Comparison of ENCODE assay signal across 8 cellular contexts in the genomic region with DNA sequence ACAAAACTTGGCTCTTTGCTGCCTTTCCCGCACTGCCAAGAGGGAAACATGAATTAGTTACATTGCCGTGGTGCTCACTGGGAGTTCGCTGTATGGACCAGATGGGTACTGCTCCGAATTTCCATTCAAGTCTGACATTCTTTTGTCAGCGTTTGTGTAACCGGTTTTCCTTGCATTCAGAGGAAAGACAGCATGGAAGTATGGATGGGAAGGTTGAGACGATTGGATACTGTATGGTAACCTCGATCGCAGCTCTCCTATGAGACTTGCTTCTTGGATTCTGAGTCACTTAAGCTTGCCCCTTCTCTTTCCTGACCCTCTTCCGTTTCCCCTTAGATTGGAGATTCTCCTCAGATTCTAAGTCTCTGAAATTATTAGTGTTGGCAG. TPM values are rescaled to one million over a fixed set of nuclear protein-coding genes. Genes with fewer than 3 reads are reported as not detected.
DNase-seq lines count a peak whose midpoint lies in the region; ATAC-seq and TF ChIP-seq lines count a peak whose summit lies in the region.

No MANE protein-coding gene starts in this region.

- 19 to 27% methylated on average over 10 of the region's 10 CpGs for WGBS in sigmoid colon, 2 donors

- no peak for TF ChIP-seq EP300 in sigmoid colon (IDR thresholded peaks at IDR 0.05)

- peaks cover 9 to 20% of the 10 kb centered on the region in 2 donors for H3K36me3 Mint-ChIP-seq in activated T-cell treated with anti-CD3 and anti-CD28 coated beads, Interleukin-2, amount 50 U/mL, for 72 hours (ENCODE audit: insufficient read depth in 2 of 2)

- H3K36me3 ChIP-seq in BLaER1 treated with 17β-estradiol and CSF1 and Interleukin-3, amounts not matched to agents 10 nM and 100 nM, result peaks cover 0 to 13% (median 6%) of the 10 kb centered on the region in 11 experiments; a peak in 7 of 22 replicates
- H3K36me3 ChIP-seq in sigmoid colon, result no peaks in the 10 kb centered on the region

- intact Hi-C loops in left cardiac atrium (cut with DNase I) (loop anchor here in 1 of 2 donors (2.0 kb wide), 1 partner anchor 106 kb away; no protein-coding TSS in a partner anchor), sigmoid colon (cut with DNase I) (loop anchor here (2.0 kb wide), 1 partner anchor 106 kb away; no protein-coding TSS in a partner anchor)

- peak overlapping the region; percentile 96 to 98 for H3K4me3 Mint-ChIP-seq in activated T-cell treated with anti-CD3 and anti-CD28 coated beads, Interleukin-2, amount 50 U/mL, for 72 hours

- no peak for DNase-seq in activated T-cell treated with anti-CD3 and anti-CD28 coated beads, Interleukin-2, amount 50 U/mL, for 72 hours
- DNase-seq in left cardiac atrium (no peak), sigmoid colon (no peak), SKM-1 treated with dmso at 0.1 percent for 144 hours (lab: John Stamatoyannopoulos, UW; ENCODE audit: unreplicated experiment) (no peak), islet precursor cell (no peak)

- ATAC-seq in GM19328 (IDR thresholded peaks at IDR 0.05; ENCODE audit: unreplicated experiment) (peak; percentile 4), HG03558 (IDR thresholded peaks at IDR 0.05; ENCODE audit: extremely low read depth, unreplicated experiment) (peak; percentile 5), left cardiac atrium (peak; percentile 21 to 62)
- peak; percentile 47 to 60 for ATAC-seq in activated T-cell treated with anti-CD3 and anti-CD28 coated beads, Interleukin-2, amount 50 U/mL, for 72 hours (replicated peaks in 1 of 2)

- H3K4me1 ChIP-seq in BLaER1 treated with 17β-estradiol and CSF1 and Interleukin-3, amounts not matched to agents 10 nM and 100 nM, result peaks cover 7 to 18% (median 13%) of the 10 kb centered on the region in 10 experiments; a peak in 16 of 20 replicates
- H3K4me1 ChIP-seq in sigmoid colon, result peaks cover 0 to 21% (median 15%) of the 10 kb centered on the region in 4 donors

- H3K9me3 Mint-ChIP-seq in activated T-cell treated with anti-CD3 and anti-CD28 coated beads, Interleukin-2, amount 50 U/mL, for 72 hours, result peaks cover 4 to 5% of the 10 kb centered on the region in 2 donors

- H3K27ac Mint-ChIP-seq in activated T-cell treated with anti-CD3 and anti-CD28 coated beads, Interleukin-2, amount 50 U/mL, for 72 hours, result peak overlapping the region; percentile 91

- no peaks in the 10 kb centered on the region for H4K20me1 ChIP-seq in BLaER1 treated with 17β-estradiol and CSF1 and Interleukin-3, amounts not matched to agents 10 nM and 100 nM

- no peak for TF ChIP-seq POLR2A in sigmoid colon (IDR thresholded peaks at IDR 0.05)

- peaks cover 0 to 19% (median 11%) of the 10 kb centered on the region in 11 experiments; a peak in 12 of 22 replicates for H3K27me3 ChIP-seq in BLaER1 treated with 17β-estradiol and CSF1 and Interleukin-3, amounts not matched to agents 10 nM and 100 nM
- no peaks in the 10 kb centered on the region for H3K27me3 ChIP-seq in sigmoid colon

- H3K27ac ChIP-seq in BLaER1 treated with 17β-estradiol and CSF1 and Interleukin-3, amounts not matched to agents 10 nM and 100 nM, result peak overlapping the region; percentile 62 to 82 (median 78); a peak in 21 of 22 replicates
- peak overlapping the region; percentile 87 to 89 (median 88) for H3K27ac ChIP-seq in sigmoid colon

- peak overlapping the region; percentile 63 to 80 (median 72) for H3K4me2 ChIP-seq in BLaER1 treated with 17β-estradiol and CSF1 and Interleukin-3, amounts not matched to agents 10 nM and 100 nM

- H3K4me1 Mint-ChIP-seq in activated T-cell treated with anti-CD3 and anti-CD28 coated beads, Interleukin-2, amount 50 U/mL, for 72 hours (ENCODE audit: low read depth), result peaks cover 36% of the 10 kb centered on the region

- peak overlapping the region; percentile 55 to 80 (median 66) for H3K4me3 ChIP-seq in BLaER1 treated with 17β-estradiol and CSF1 and Interleukin-3, amounts not matched to agents 10 nM and 100 nM
- peak overlapping the region; percentile 76 to 94 (median 92) for H3K4me3 ChIP-seq in sigmoid colon

- peak overlapping the region; percentile 58 to 80 (median 72) for H3K9ac ChIP-seq in BLaER1 treated with 17β-estradiol and CSF1 and Interleukin-3, amounts not matched to agents 10 nM and 100 nM

- peaks cover 49 to 77% (median 59%) of the 10 kb centered on the region in 11 experiments for H3K9me3 ChIP-seq in BLaER1 treated with 17β-estradiol and CSF1 and Interleukin-3, amounts not matched to agents 10 nM and 100 nM (replicated peaks in 1 of 11)
- H3K9me3 ChIP-seq in sigmoid colon, result no peaks in the 10 kb centered on the region

- no peak for TF ChIP-seq CTCF in sigmoid colon (IDR thresholded peaks at IDR 0.05)

- H3K27me3 Mint-ChIP-seq in activated T-cell treated with anti-CD3 and anti-CD28 coated beads, Interleukin-2, amount 50 U/mL, for 72 hours (ENCODE audit: low read depth), result no peaks in the 10 kb centered on the region

RNA-seq across cellular contexts. Expression of a gene that starts 0.6 kb away (rescaled TPM):
- total RNA-seq in activated T-cell treated with anti-CD3 and anti-CD28 coated beads, Interleukin-2, amount 50 U/mL, for 72 hours, result 10 to 100 TPM; 40.2 to 42.0 TPM
- total RNA-seq in left cardiac atrium (10 to 100 TPM; 13.6 to 15.5 TPM), sigmoid colon (10 to 100 TPM; 17.7 to 29.6 (median 19.8) TPM)
- 10 to 100 TPM; 15.0 to 18.7 (median 16.2) TPM for polyA plus RNA-seq in sigmoid colon

RNA-seq across cellular contexts. Expression of a gene that starts 53.1 kb away (rescaled TPM):
- 100 to 1,000 TPM in 1 of 2 donors, 10 to 100 TPM in 1; 88.7 to 116 TPM for total RNA-seq in activated T-cell treated with anti-CD3 and anti-CD28 coated beads, Interleukin-2, amount 50 U/mL, for 72 hours
- total RNA-seq in left cardiac atrium (10 to 100 TPM; 28.3 to 30.4 TPM), sigmoid colon (10 to 100 TPM; 30.4 to 54.2 (median 39.5) TPM)
- polyA plus RNA-seq in sigmoid colon, result 10 to 100 TPM in 2 of 3 donors, 1 to 10 TPM in 1; 6.5 to 91.0 (median 13.2) TPM
